8 cellular contexts compared by ENCODE assay signal in genomic region chr1:26168410-26169167, GRCh38. TPM values are rescaled to one million over a fixed set of nuclear protein-coding genes. Genes with fewer than 3 reads are reported as not detected.
DNase-seq lines count a peak whose midpoint lies in the region; ATAC-seq, FAIRE-seq and TF ChIP-seq lines count a peak whose summit lies in the region.

Gene C1orf232, minus strand, starts transcription at chr1:26168963. Its CDS starts 464 bp downstream, at chr1:26168499.

- no peaks in the 10 kb centered on the region for H3K9me3 ChIP-seq in K562 (replicated peaks; ENCODE audit: control insufficient read depth, insufficient read depth, low read depth, low read length)

- H3K4me3 ChIP-seq in K562 (peak within 1 kb of the TSS; percentile 89), urinary bladder (ENCODE audit: low read depth, low read length) (peak within 1 kb of the TSS; percentile 58)

- peak within 1 kb of the TSS; percentile 85 for H3K27ac ChIP-seq in K562 (ENCODE audit: extremely low read depth, low read depth, low read length)
- H3K27ac ChIP-seq in urinary bladder (ENCODE audit: low read depth): no peak within 1 kb of the TSS

- CTCF ChIA-PET in Calu3 (lab: Charles Lee): no interaction called here
- CTCF ChIA-PET in K562 (lab: Yijun Ruan, JAX; ENCODE audit: low intra/inter-chr PET ratio): interaction anchor here (0.5 to 1.9 kb wide), 5 partner anchors 32 to 204 kb away, joined by 3 to 8 read pairs (median 3); partner anchors contain the start of gene ZNF683

- WGBS in K562 (ENCODE audit: insufficient coverage, low coverage, missing lambda C conversion rate): 54% methylated on average over 5 of the region's 5 CpGs
- WGBS in urinary bladder: 60% methylated on average over 5 of the region's 5 CpGs

- peaks cover 4% of the 10 kb centered on the region for H3K9me1 ChIP-seq in K562 (ENCODE audit: control insufficient read depth, insufficient read depth, low read length)

- BruUV-seq in Calu3 (replicated peaks; lab: Mats Ljungman, UMichigan) (no TSS peak), K562 (replicated peaks; lab: Mats Ljungman, UMichigan) (no TSS peak)

- TF ChIP-seq CTCF in Calu3 (IDR thresholded peaks at IDR 0.05; ENCODE audit: unreplicated experiment) (no peak), K562 (IDR thresholded peaks at IDR 0.05 in 2 of 3, conservative IDR thresholded peaks at IDR 0.05 in 1 of 3; ENCODE audit: insufficient read depth in 2 of 3, low read depth in 1 of 3, low read length in 3 of 3) (no peak)

- peak within 1 kb of the TSS; percentile 52 for H3K27ac Mint-ChIP-seq in Calu3 (ENCODE audit: unreplicated experiment)

- peaks cover 17% of the 10 kb centered on the region; the same call in 1 of the 3 replicates for H3K36me3 ChIP-seq in K562 (ENCODE audit: control insufficient read depth, insufficient read depth, low read length)
- no peaks in the 10 kb centered on the region for H3K36me3 ChIP-seq in urinary bladder (ENCODE audit: insufficient read depth)

- intact Hi-C loops in Calu3 (cut with micrococcal nuclease; ENCODE audit: unreplicated experiment) (no loop called here), K562 (cut with micrococcal nuclease) (loop anchor here (2.0 kb wide), 2 partner anchors 32 to 66 kb away; partner anchors contain the start of gene CEP85)

- no peaks in the 10 kb centered on the region for H3K27me3 ChIP-seq in K562 (ENCODE audit: control insufficient read depth in 2 of 2, insufficient read depth in 2 of 2, low read length in 2 of 2)

- H2AFZ ChIP-seq in K562 (ENCODE audit: low read depth, low read length): peak within 1 kb of the TSS; percentile 90

- H4K20me1 ChIP-seq in K562 (replicated peaks; ENCODE audit: control insufficient read depth, insufficient read depth, low read length): no peaks in the 10 kb centered on the region

- no peaks in the 10 kb centered on the region for H3K9me3 Mint-ChIP-seq in Calu3 (ENCODE audit: low read depth, unreplicated experiment)

- TF ChIP-seq POLR2A in K562 (conservative IDR thresholded peaks at IDR 0.05): no peak

- peak within 1 kb of the TSS; percentile 81 for H3K4me3 Mint-ChIP-seq in Calu3 (ENCODE audit: low read depth, unreplicated experiment)

- TF ChIP-seq RAD21 in K562 (CRISPR knock-in tag; conservative IDR thresholded peaks at IDR 0.05 in 1 of 2, IDR thresholded peaks at IDR 0.05 in 1 of 2): no peak

- no peak for TF ChIP-seq EP300 in K562 (IDR thresholded peaks at IDR 0.05; ENCODE audit: low read length)

- peaks cover 21% of the 10 kb centered on the region for H3K79me2 ChIP-seq in K562 (ENCODE audit: control insufficient read depth, insufficient read depth, low read length)

- no peak for ATAC-seq in K562
- no peak for ATAC-seq in GM18873 (IDR thresholded peaks at IDR 0.05; ENCODE audit: low FRiP score, unreplicated experiment)
- ATAC-seq in GM21786 (IDR thresholded peaks at IDR 0.05; ENCODE audit: unreplicated experiment): no peak

- in situ Hi-C loops in K562 (cut with MboI): no loop called here

- H3K27me3 Mint-ChIP-seq in Calu3 (ENCODE audit: unreplicated experiment): peaks cover 13% of the 10 kb centered on the region

- peaks cover 25% of the 10 kb centered on the region for H3K36me3 Mint-ChIP-seq in Calu3 (ENCODE audit: insufficient read depth, unreplicated experiment)

- peak within 1 kb of the TSS; percentile 96 for H3K4me2 ChIP-seq in K562 (ENCODE audit: insufficient read depth, low read length)

- FAIRE-seq in K562 (lab: Jason Lieb, UNC) (peak; percentile 51), GM19239 (lab: Jason Lieb, UNC) (no peak)

- POLR2A ChIA-PET in K562 (lab: Yijun Ruan, JAX): interaction anchor here (0.5 to 1.2 kb wide), 2 partner anchors 8 to 38 kb away, joined by 3 to 6 read pairs; no protein-coding TSS in a partner anchor

- H3K4me1 ChIP-seq in K562 (replicated peaks in 1 of 2; ENCODE audit: control insufficient read depth in 2 of 2, insufficient read depth in 2 of 2, low read length in 2 of 2) (peaks cover 21 to 43% of the 10 kb centered on the region in 2 experiments), urinary bladder (ENCODE audit: insufficient read depth) (no peaks in the 10 kb centered on the region)

- H3K9ac ChIP-seq in K562 (ENCODE audit: insufficient read depth in 1 of 2, low read depth in 2 of 2, low read length in 2 of 2): peak within 1 kb of the TSS; percentile 88 to 98

- no peaks in the 10 kb centered on the region for H3K4me1 Mint-ChIP-seq in Calu3 (ENCODE audit: low read depth, unreplicated experiment)

- DNase-seq in Calu3 (no peak), NCI-H1417 (lab: John Stamatoyannopoulos, UW) (peak; percentile 57 to 85 (median 66)), K562 (ENCODE audit: extremely low read depth in 1 of 4, low spot score in 3 of 4) (peak in 1 of 4 experiments; percentile 7), medulla oblongata (ENCODE audit: extremely low spot score) (peak; percentile 31), GM19239 (ENCODE audit: insufficient read length, low spot score) (no peak)

TF ChIP-seq in K562, 482 proteins besides CTCF, POLR2A, EP300 and RAD21 (continues in another document):
- 0 out of 2 replicates have a peak, but pooled peaks have one; percentile 31 for TF ChIP-seq NR2F6 (CRISPR knock-in tag; IDR thresholded peaks at IDR 0.05)
- no peak for TF ChIP-seq ZNF512 (tag; IDR thresholded peaks at IDR 0.05)
- 0 out of 2 replicates have a peak, but pooled peaks have one; percentile 42 for TF ChIP-seq NR3C1 (CRISPR knock-in tag; IDR thresholded peaks at IDR 0.05)
- TF ChIP-seq NFIC (IDR thresholded peaks at IDR 0.05): peak; percentile 80
- TF ChIP-seq SIRT6 (IDR thresholded peaks at IDR 0.05; ENCODE audit: low read depth, low read length): no peak
- no peak for TF ChIP-seq ATF6 (CRISPR knock-in tag; IDR thresholded peaks at IDR 0.05)
- 0 out of 2 replicates have a peak, but pooled peaks have one; percentile 31 for TF ChIP-seq PML (IDR thresholded peaks at IDR 0.05; ENCODE audit: low read length)
- no peak for TF ChIP-seq MTA3 (IDR thresholded peaks at IDR 0.05; ENCODE audit: borderline replicate concordance)

RNA-seq across cellular contexts. Expression of gene C1orf232, which starts in this region (rescaled TPM):
- total RNA-seq in Calu3 (2022) (not detected in 2 replicates), K562 (2014; rRNA removed) (not detected in 2 replicates), K562 (2014; rRNA removed; fragmentation: Illumina TruSeq; extraction: Trizol) (not detected in 2 replicates), K562 (2015; rRNA removed; fragmentation: Illumina TruSeq; extraction: Trizol) (not detected in 2 replicates), K562 (2021) (not detected in 2 replicates), urinary bladder (not detected)
- not detected in 2 replicates for total RNA-seq in K562 (2011; cell fraction: chromatin; rRNA removed; ENCODE audit: low replicate concordance)
- total RNA-seq in K562 (2011; cell fraction: nucleolus; rRNA removed): not detected in 2 replicates
- not detected in 2 replicates for total RNA-seq in K562 (2011; cell fraction: nucleoplasm; rRNA removed)
- polyA plus RNA-seq in K562 (2011; rRNA removed) (not detected in 2 replicates), K562 (2014; fragmentation: Illumina TruSeq; extraction: Trizol) (not detected in 2 replicates), K562 (2014; fragmentation: Nextera tagmentation; extraction: Ambion mirVana) (not detected), K562 (2014; rRNA removed) (not detected in 2 replicates), urinary bladder (not detected)
- polyA plus RNA-seq in K562 (2011; cell fraction: cytosol; rRNA removed): not detected in 2 replicates
- not detected in 2 replicates for polyA plus RNA-seq in K562 (2011; cell fraction: nucleus; rRNA removed)
- not detected in 2 replicates for polyA plus RNA-seq in K562 (2012)
- not detected in 2 replicates for polyA minus RNA-seq in K562 (2011; rRNA and poly(A)+ RNA removed)
- polyA minus RNA-seq in K562 (2011; cell fraction: cytosol; rRNA and poly(A)+ RNA removed): not detected in 2 replicates
- not detected in 2 replicates for polyA minus RNA-seq in K562 (2011; cell fraction: nucleus; rRNA and poly(A)+ RNA removed)

Comparison
In these comparisons a context has a peak if more than half of its experiments do, and no peak if none do; other contexts are left out.
1. DNase-seq: peak in NCI-H1417 (3 of 3) and medulla oblongata (single experiment); none in Calu3 (single experiment) and GM19239 (single experiment).